In the genomic region with DNA sequence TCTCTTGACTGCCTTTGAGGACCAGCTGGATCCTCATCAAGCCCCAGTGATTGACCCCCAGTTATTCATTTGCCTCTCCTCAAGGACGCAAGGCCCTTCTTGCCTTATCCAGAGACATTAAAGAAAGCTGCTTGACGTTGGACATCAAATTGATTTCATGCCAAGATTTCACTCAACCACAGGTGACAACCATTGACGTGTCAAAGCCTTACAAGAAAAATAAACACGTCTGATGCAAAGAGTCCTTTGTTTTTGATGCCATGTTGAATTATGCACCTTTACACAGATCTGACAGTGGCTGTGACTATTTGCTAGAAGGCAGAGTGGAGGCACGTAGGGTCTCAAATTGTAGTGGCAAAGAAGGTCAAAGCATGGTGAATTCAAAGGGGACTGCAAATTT, we compare ENCODE assay signal across 18 cellular contexts.
A peak's percentile ranks its signal among the peaks of the same experiment; 100 is the strongest.
DNase-seq lines count a peak whose midpoint lies in the region; ATAC-seq and TF ChIP-seq lines count a peak whose summit lies in the region.
"Had no signal": no experiment of that assay in that cellular context is flagged by ENCODE, and none has a peak within 500 bp of the region (broad histone marks: within the 10 kb centered on the region; RNA-seq: fewer than 3 reads in every experiment).

No MANE protein-coding gene starts in this region.

- H3K9me3 Mint-ChIP-seq in Caco-2 (ENCODE audit: unreplicated experiment) = no peaks in the 10 kb centered on the region
- peaks cover 4% of the 10 kb centered on the region for H3K9me3 Mint-ChIP-seq in CD4-positive, alpha-beta T cell

- H3K4me1 ChIP-seq in Caco-2 = no peaks in the 10 kb centered on the region

- no peaks in the 10 kb centered on the region for H4K20me1 ChIP-seq in neural cell (ENCODE audit: insufficient read depth)

- H3F3A ChIP-seq in neural cell (ENCODE audit: insufficient read depth, low read length, poor library complexity, severe bottlenecking) = no peaks in the 10 kb centered on the region

- intact Hi-C loops in Caco-2 (cut with micrococcal nuclease; ENCODE audit: unreplicated experiment) = no loop called here
- intact Hi-C loops in CD4-positive, alpha-beta T cell (cut with DNase I, micrococcal nuclease) = no loop called here

- H3K4me3 Mint-ChIP-seq in Caco-2 (ENCODE audit: unreplicated experiment) = no peak overlapping the region
- H3K4me3 Mint-ChIP-seq in CD4-positive, alpha-beta T cell = no peak overlapping the region
- H3K4me3 Mint-ChIP-seq: H9 had no signal

- POLR2A ChIA-PET in Caco-2 (lab: Charles Lee) = no interaction called here
- POLR2A ChIA-PET in CD4-positive, alpha-beta T cell (lab: Charles Lee) = no interaction called here

- H3K9me2 ChIP-seq in neural cell (ENCODE audit: insufficient read depth, low read length) = no peaks in the 10 kb centered on the region

- no peak for TF ChIP-seq RAD21 in neural cell (conservative IDR thresholded peaks at IDR 0.05)

- H3K4me1 Mint-ChIP-seq in Caco-2 (ENCODE audit: low read depth, unreplicated experiment) = no peaks in the 10 kb centered on the region
- no peaks in the 10 kb centered on the region for H3K4me1 Mint-ChIP-seq in CD4-positive, alpha-beta T cell (ENCODE audit: low read depth)

- H3K27ac Mint-ChIP-seq in Caco-2 (ENCODE audit: unreplicated experiment) = no peak overlapping the region
- H3K27ac Mint-ChIP-seq in CD4-positive, alpha-beta T cell = no peak overlapping the region
- H3K27ac Mint-ChIP-seq: H9 had no signal

- H3K9ac ChIP-seq in neural cell (ENCODE audit: low read length) = no peak overlapping the region

- no peak overlapping the region for H2AFZ ChIP-seq in neural cell (ENCODE audit: low read depth, low read length)

- H3K27ac ChIP-seq in neural cell (ENCODE audit: low read length) = no peak overlapping the region
- H3K27ac ChIP-seq in CD4-positive, alpha-beta T cell (ENCODE audit: low read depth, low read length) = no peak overlapping the region
- H3K27ac ChIP-seq: C4-2B had no signal

- peaks cover 19% of the 10 kb centered on the region for H3K27me3 Mint-ChIP-seq in Caco-2 (ENCODE audit: insufficient read depth, unreplicated experiment)
- no peaks in the 10 kb centered on the region for H3K27me3 Mint-ChIP-seq in CD4-positive, alpha-beta T cell

- no peak overlapping the region for H3K4me2 ChIP-seq in neural cell (ENCODE audit: low read length)

- H3K9me3 ChIP-seq in neural cell (ENCODE audit: low read length) (no peaks in the 10 kb centered on the region), Caco-2 (no peaks in the 10 kb centered on the region)
- no peaks in the 10 kb centered on the region for H3K9me3 ChIP-seq in CD4-positive, alpha-beta T cell (ENCODE audit: control insufficient read depth, low read length)
- H3K9me3 ChIP-seq: MG63 had no signal

- TF ChIP-seq CTCF in epithelial cell of esophagus (IDR thresholded peaks at IDR 0.05; ENCODE audit: insufficient read depth, low read depth, low read length, missing control alignments) (no peak), neural cell (IDR thresholded peaks at IDR 0.05; ENCODE audit: poor library complexity, severe bottlenecking) (no peak), Caco-2 (IDR thresholded peaks at IDR 0.05; ENCODE audit: insufficient read depth in 1 of 2, low read depth in 1 of 2, low read length in 1 of 2, severe bottlenecking in 1 of 2, unreplicated experiment in 1 of 2) (no peak)
- no peak for TF ChIP-seq CTCF in CD4-positive, alpha-beta T cell (IDR thresholded peaks at IDR 0.05)

- no peaks in the 10 kb centered on the region for H3K36me3 ChIP-seq in neural cell (ENCODE audit: insufficient read depth, low read length)
- H3K36me3 ChIP-seq in Caco-2 (ENCODE audit: control insufficient read depth, insufficient read depth, low read length) = no peaks in the 10 kb centered on the region
- H3K36me3 ChIP-seq: MG63 had no signal

- peak; percentile 68 for TF ChIP-seq EP300 in neural cell (conservative IDR thresholded peaks at IDR 0.05; ENCODE audit: poor library complexity, severe bottlenecking)

- no peaks in the 10 kb centered on the region for H3K79me2 ChIP-seq in neural cell (replicated peaks; ENCODE audit: insufficient read depth, low read length)

- H3K27me3 ChIP-seq in neural cell (ENCODE audit: insufficient read depth, low read depth, low read length) = no peaks in the 10 kb centered on the region
- H3K27me3 ChIP-seq in Caco-2 (replicated peaks; ENCODE audit: control insufficient read depth, insufficient read depth, low read length) = no peaks in the 10 kb centered on the region
- H3K27me3 ChIP-seq in CD4-positive, alpha-beta T cell (ENCODE audit: control insufficient read depth, insufficient read depth, low read length) = no peaks in the 10 kb centered on the region
- H3K27me3 ChIP-seq: MG63 had no signal

- no peak overlapping the region for H3K4me3 ChIP-seq in epithelial cell of esophagus (ENCODE audit: low read length)
- H3K4me3 ChIP-seq in neural cell (ENCODE audit: low read length) = no peak overlapping the region
- H3K4me3 ChIP-seq in Caco-2 (ENCODE audit: low read depth, low read length) = no peak overlapping the region
- H3K4me3 ChIP-seq: MG63 had no signal

- H3K36me3 Mint-ChIP-seq in Caco-2 (ENCODE audit: insufficient read depth, unreplicated experiment) = no peaks in the 10 kb centered on the region
- no peaks in the 10 kb centered on the region for H3K36me3 Mint-ChIP-seq in CD4-positive, alpha-beta T cell (ENCODE audit: low read depth)

- BruUV-seq in Caco-2 (replicated peaks; lab: Mats Ljungman, UMichigan) = no TSS peak

- DNase-seq in DMS53 (lab: John Stamatoyannopoulos, UW) (peak; percentile 50), NCI-H69 (lab: John Stamatoyannopoulos, UW) (peak; percentile 25), epithelial cell of esophagus (ENCODE audit: low read depth) (peak; percentile 69), islet precursor cell (no peak), Caco-2 (no peak), amygdala (lab: John Stamatoyannopoulos, UW) (no peak)
- no peak for DNase-seq in CD4-positive, alpha-beta T cell
- DNase-seq: DND-41, H9, Kasumi-1, MG63, NCI-H187, NCI-H2227 treated with DMSO at 0.1 percent for 48 hours, NCI-H524, OCI-M1, Right ventricle myocardium superior had no signal

- CTCF ChIA-PET in Caco-2 (lab: Charles Lee) = no interaction called here
- CTCF ChIA-PET in CD4-positive, alpha-beta T cell (lab: Charles Lee) = no interaction called here

- no peak for ATAC-seq in CD4-positive, alpha-beta T cell (ENCODE audit: poor library complexity)

TF ChIP-seq in neural cell, 6 proteins besides CTCF, POLR2A, EP300 and RAD21:
- no peak for TF ChIP-seq SMC3 (conservative IDR thresholded peaks at IDR 0.05; ENCODE audit: poor library complexity)
- no peak for TF ChIP-seq TAF1 (IDR thresholded peaks at IDR 0.05; ENCODE audit: low read depth)
- TF ChIP-seq MXI1 (conservative IDR thresholded peaks at IDR 0.05; ENCODE audit: poor library complexity, severe bottlenecking) = no peak

Comparison
In these comparisons a context has a peak if more than half of its experiments do, and no peak if none do; other contexts are left out.
1. DNase-seq: peak in DMS53 (single experiment), NCI-H69 (single experiment) and epithelial cell of esophagus (single experiment); none in islet precursor cell (single experiment), Caco-2 (0 of 2), CD4-positive, alpha-beta T cell (0 of 10) and amygdala (0 of 56).